In genomic region chr3:50734985-50735384, GRCh38 we compare ENCODE assay signal across 13 cellular contexts.
"Had no signal": no experiment of that assay in that cellular context is flagged by ENCODE, and none has a peak within 500 bp of the region (broad histone marks: within the 10 kb centered on the region; RNA-seq: fewer than 3 reads in every experiment).

No MANE protein-coding gene starts in this region.

- ATAC-seq: effector memory CD8-positive, alpha-beta T cell; esophagus mucosa; foreskin keratinocyte; gastrocnemius medialis; gastroesophageal sphincter; heart left ventricle; heart right ventricle had no signal

- H3K36me3 ChIP-seq: colonic mucosa, esophagus muscularis mucosa, esophagus squamous epithelium, gastrocnemius medialis, gastroesophageal sphincter, heart left ventricle, heart right ventricle had no signal

- H3K27ac ChIP-seq: colonic mucosa, coronary artery, dorsolateral prefrontal cortex, epithelial cell of prostate, esophagus muscularis mucosa, esophagus squamous epithelium, foreskin keratinocyte, gastrocnemius medialis, gastroesophageal sphincter, heart left ventricle, heart right ventricle had no signal

- H3K4me1 ChIP-seq: colonic mucosa, esophagus squamous epithelium, foreskin keratinocyte, gastrocnemius medialis, gastroesophageal sphincter, heart right ventricle had no signal

- H3K4me3 ChIP-seq: colonic mucosa, coronary artery, dorsolateral prefrontal cortex, esophagus muscularis mucosa, esophagus squamous epithelium, gastrocnemius medialis, gastroesophageal sphincter, heart left ventricle, heart right ventricle had no signal

- H3K9me3 ChIP-seq: colonic mucosa had no signal
